Comparison of ENCODE assay signal across 10 cellular contexts in genomic region chr20:50381771-50382593, GRCh38.
DNase-seq lines count a peak whose midpoint lies in the region; ATAC-seq and TF ChIP-seq lines count a peak whose summit lies in the region.
"Had no signal": no experiment of that assay in that cellular context is flagged by ENCODE, and none has a peak within 500 bp of the region (broad histone marks: within the 10 kb centered on the region; RNA-seq: fewer than 3 reads in every experiment).

No MANE protein-coding gene starts in this region.

- H3K9ac ChIP-seq in smooth muscle cell (ENCODE audit: low read depth), result no peak overlapping the region

- no peaks in the 10 kb centered on the region for H4K20me1 ChIP-seq in smooth muscle cell (ENCODE audit: low read depth)

- TF ChIP-seq CTCF in CD14-positive monocyte (IDR thresholded peaks at IDR 0.05) (no peak), smooth muscle cell (IDR thresholded peaks at IDR 0.05; ENCODE audit: borderline replicate concordance, insufficient read depth, poor library complexity, severe bottlenecking) (no peak), chondrocyte (IDR thresholded peaks at IDR 0.05) (no peak)

- peaks cover 26 to 27% of the 10 kb centered on the region in 2 donors for H3K4me1 ChIP-seq in naive thymus-derived CD4-positive, alpha-beta T cell (ENCODE audit: control insufficient read depth in 2 of 2, insufficient read depth in 2 of 2, low read length in 2 of 2)
- no peaks in the 10 kb centered on the region for H3K4me1 ChIP-seq in smooth muscle cell (ENCODE audit: low read depth)

- ATAC-seq in naive thymus-derived CD4-positive, alpha-beta T cell, result no peak
- ATAC-seq in GM18520 (IDR thresholded peaks at IDR 0.05; ENCODE audit: unreplicated experiment), result no peak
- ATAC-seq: GM23338 had no signal

- H2AFZ ChIP-seq in smooth muscle cell (ENCODE audit: low read depth), result no peak overlapping the region
- H2AFZ ChIP-seq: GM23338 had no signal

- CTCF ChIA-PET in naive thymus-derived CD4-positive, alpha-beta T cell (lab: Charles Lee), result no interaction called here

- H3K9me3 ChIP-seq in naive thymus-derived CD4-positive, alpha-beta T cell (ENCODE audit: control insufficient read depth in 2 of 3, low read length in 3 of 3), result no peaks in the 10 kb centered on the region
- no peaks in the 10 kb centered on the region for H3K9me3 ChIP-seq in smooth muscle cell (replicated peaks; ENCODE audit: low read depth)

- no peaks in the 10 kb centered on the region for H3K79me2 ChIP-seq in smooth muscle cell (ENCODE audit: low read depth)

- H3K4me3 Mint-ChIP-seq in CD14-positive monocyte (peak overlapping the region; percentile 44 to 82), chondrocyte (ENCODE audit: unreplicated experiment) (no peak overlapping the region)
- peak overlapping the region; percentile 20 for H3K4me3 Mint-ChIP-seq in activated T-helper 1 cell treated with anti-CD3 and anti-CD28 coated beads, Interleukin-12 subunit alpha, Interleukin-12 subunit beta, Interleukin-2, Interleukin-4 antibody, amounts not matched to agents 30 ng/mL and 10 ng/mL and 1 ng/mL, durations not matched to agents 14 hours and 24 hours and 36 hours
- peak overlapping the region; percentile 68 to 85 (median 80) for H3K4me3 Mint-ChIP-seq in naive thymus-derived CD4-positive, alpha-beta T cell
- H3K4me3 Mint-ChIP-seq: GM23338 had no signal

- peak overlapping the region; percentile 42 for H3K4me3 ChIP-seq in naive thymus-derived CD4-positive, alpha-beta T cell (ENCODE audit: low read length)
- H3K4me3 ChIP-seq in smooth muscle cell, result no peak overlapping the region
- H3K4me3 ChIP-seq: GM23338 had no signal

- POLR2A ChIA-PET in naive thymus-derived CD4-positive, alpha-beta T cell (lab: Charles Lee), result interaction anchor here (0.6 to 0.7 kb wide), 2 partner anchors 599 to 1285 kb away, joined by 3 read pairs; no protein-coding TSS in a partner anchor

- no peak overlapping the region for H3K4me2 ChIP-seq in smooth muscle cell
- H3K4me2 ChIP-seq: GM23338 had no signal

- intact Hi-C loops in CD14-positive monocyte (cut with micrococcal nuclease), result loop anchor here in 1 of 2 donors (2.0 to 10.0 kb wide), 3 partner anchors 31 to 73 kb away; no protein-coding TSS in a partner anchor
- intact Hi-C loops in activated T-helper 1 cell treated with anti-CD3 and anti-CD28 coated beads, Interleukin-12 subunit alpha, Interleukin-12 subunit beta, Interleukin-2, Interleukin-4 antibody, amounts not matched to agents 30 ng/mL and 10 ng/mL and 1 ng/mL, durations not matched to agents 14 hours and 24 hours and 36 hours (cut with micrococcal nuclease), result no loop called here
- intact Hi-C loops in naive thymus-derived CD4-positive, alpha-beta T cell (cut with micrococcal nuclease), result no loop called here

- no peaks in the 10 kb centered on the region for H3F3A ChIP-seq in smooth muscle cell (ENCODE audit: low read depth)

- H3K4me1 Mint-ChIP-seq in CD14-positive monocyte (peaks cover 83% of the 10 kb centered on the region), chondrocyte (ENCODE audit: low read depth) (peaks cover 24% of the 10 kb centered on the region)
- peaks cover 67% of the 10 kb centered on the region for H3K4me1 Mint-ChIP-seq in activated T-helper 1 cell treated with anti-CD3 and anti-CD28 coated beads, Interleukin-12 subunit alpha, Interleukin-12 subunit beta, Interleukin-2, Interleukin-4 antibody, amounts not matched to agents 30 ng/mL and 10 ng/mL and 1 ng/mL, durations not matched to agents 14 hours and 24 hours and 36 hours (ENCODE audit: low read depth)
- peaks cover 49 to 72% (median 57%) of the 10 kb centered on the region in 7 donors for H3K4me1 Mint-ChIP-seq in naive thymus-derived CD4-positive, alpha-beta T cell
- H3K4me1 Mint-ChIP-seq: GM23338 had no signal

- H3K36me3 Mint-ChIP-seq in CD14-positive monocyte (peaks cover 0 to 11% of the 10 kb centered on the region in 2 donors), chondrocyte (ENCODE audit: low read depth) (no peaks in the 10 kb centered on the region)
- peaks cover 9% of the 10 kb centered on the region for H3K36me3 Mint-ChIP-seq in activated T-helper 1 cell treated with anti-CD3 and anti-CD28 coated beads, Interleukin-12 subunit alpha, Interleukin-12 subunit beta, Interleukin-2, Interleukin-4 antibody, amounts not matched to agents 30 ng/mL and 10 ng/mL and 1 ng/mL, durations not matched to agents 14 hours and 24 hours and 36 hours (ENCODE audit: low read depth)
- H3K36me3 Mint-ChIP-seq in naive thymus-derived CD4-positive, alpha-beta T cell, result peaks cover 0 to 4% (median 0%) of the 10 kb centered on the region in 5 donors

- H3K27ac Mint-ChIP-seq in CD14-positive monocyte (peak overlapping the region; percentile 41 to 85 (median 78)), chondrocyte (ENCODE audit: unreplicated experiment) (no peak overlapping the region)
- peak overlapping the region; percentile 69 for H3K27ac Mint-ChIP-seq in activated T-helper 1 cell treated with anti-CD3 and anti-CD28 coated beads, Interleukin-12 subunit alpha, Interleukin-12 subunit beta, Interleukin-2, Interleukin-4 antibody, amounts not matched to agents 30 ng/mL and 10 ng/mL and 1 ng/mL, durations not matched to agents 14 hours and 24 hours and 36 hours
- peak overlapping the region; percentile 61 to 95 (median 89) for H3K27ac Mint-ChIP-seq in naive thymus-derived CD4-positive, alpha-beta T cell
- H3K27ac Mint-ChIP-seq: GM23338 had no signal

- DNase-seq in CD14-positive monocyte (ENCODE audit: low spot score) (peak; percentile 66), Kasumi-1 (lab: John Stamatoyannopoulos, UW) (peak; percentile 44 to 65), smooth muscle cell (lab: John Stamatoyannopoulos, UW; ENCODE audit: unreplicated experiment) (no peak), chondrocyte (ENCODE audit: low spot score) (no peak), HuH-7.5 (ENCODE audit: low spot score) (no peak)
- peak; percentile 16 for DNase-seq in activated T-helper 1 cell treated with anti-CD3 and anti-CD28 coated beads, Interleukin-12 subunit alpha, Interleukin-12 subunit beta, Interleukin-2, Interleukin-4 antibody, amounts not matched to agents 30 ng/mL and 10 ng/mL and 1 ng/mL, durations not matched to agents 14 hours and 24 hours and 36 hours (ENCODE audit: low spot score)
- DNase-seq in naive thymus-derived CD4-positive, alpha-beta T cell, result peak in 5 of 9 donors; percentile 26 to 31 (median 28)
- DNase-seq: NCI-H1105 treated with DMSO at 0.1 percent for 48 hours had no signal

- H3K27me3 Mint-ChIP-seq in CD14-positive monocyte (ENCODE audit: low read depth in 3 of 3) (peaks cover 0 to 13% (median 11%) of the 10 kb centered on the region in 3 donors), chondrocyte (ENCODE audit: low read depth) (no peaks in the 10 kb centered on the region)
- H3K27me3 Mint-ChIP-seq in activated T-helper 1 cell treated with anti-CD3 and anti-CD28 coated beads, Interleukin-12 subunit alpha, Interleukin-12 subunit beta, Interleukin-2, Interleukin-4 antibody, amounts not matched to agents 30 ng/mL and 10 ng/mL and 1 ng/mL, durations not matched to agents 14 hours and 24 hours and 36 hours (ENCODE audit: insufficient read depth), result peaks cover 2% of the 10 kb centered on the region
- no peaks in the 10 kb centered on the region for H3K27me3 Mint-ChIP-seq in naive thymus-derived CD4-positive, alpha-beta T cell

- 83% methylated on average over 13 of the region's 13 CpGs for WGBS in smooth muscle cell (ENCODE audit: low lambda C conversion rate)

- no peaks in the 10 kb centered on the region for H3K27me3 ChIP-seq in naive thymus-derived CD4-positive, alpha-beta T cell (ENCODE audit: control insufficient read depth in 2 of 2, insufficient read depth in 2 of 2, low read length in 2 of 2)
- H3K27me3 ChIP-seq in smooth muscle cell (ENCODE audit: low read depth), result no peaks in the 10 kb centered on the region

- H3K27ac ChIP-seq in naive thymus-derived CD4-positive, alpha-beta T cell (ENCODE audit: low read depth, low read length), result peak overlapping the region; percentile 19
- no peak overlapping the region for H3K27ac ChIP-seq in smooth muscle cell (ENCODE audit: low read depth)

- H3K36me3 ChIP-seq in naive thymus-derived CD4-positive, alpha-beta T cell (ENCODE audit: control insufficient read depth in 2 of 3, insufficient read depth in 3 of 3, low read length in 3 of 3), result no peaks in the 10 kb centered on the region
- no peaks in the 10 kb centered on the region for H3K36me3 ChIP-seq in smooth muscle cell (ENCODE audit: low read depth)

- H3K9me3 Mint-ChIP-seq in CD14-positive monocyte (peaks cover 0 to 4% (median 0%) of the 10 kb centered on the region in 7 donors), chondrocyte (ENCODE audit: low read depth) (no peaks in the 10 kb centered on the region)
- H3K9me3 Mint-ChIP-seq in activated T-helper 1 cell treated with anti-CD3 and anti-CD28 coated beads, Interleukin-12 subunit alpha, Interleukin-12 subunit beta, Interleukin-2, Interleukin-4 antibody, amounts not matched to agents 30 ng/mL and 10 ng/mL and 1 ng/mL, durations not matched to agents 14 hours and 24 hours and 36 hours, result no peaks in the 10 kb centered on the region
- no peaks in the 10 kb centered on the region for H3K9me3 Mint-ChIP-seq in naive thymus-derived CD4-positive, alpha-beta T cell
- H3K9me3 Mint-ChIP-seq: GM23338 had no signal

Comparison
In these comparisons a context has a peak if more than half of its experiments do, and no peak if none do; other contexts are left out.
1. DNase-seq: peak in CD14-positive monocyte (single experiment), Kasumi-1 (2 of 2), activated T-helper 1 cell treated with anti-CD3 and anti-CD28 coated beads, Interleukin-12 subunit alpha, Interleukin-12 subunit beta, Interleukin-2, Interleukin-4 antibody, amounts not matched to agents 30 ng/mL and 10 ng/mL and 1 ng/mL, durations not matched to agents 14 hours and 24 hours and 36 hours (single experiment) and naive thymus-derived CD4-positive, alpha-beta T cell (5 of 9); none in smooth muscle cell (single experiment), chondrocyte (single experiment) and HuH-7.5 (single experiment).